In the genomic region with DNA sequence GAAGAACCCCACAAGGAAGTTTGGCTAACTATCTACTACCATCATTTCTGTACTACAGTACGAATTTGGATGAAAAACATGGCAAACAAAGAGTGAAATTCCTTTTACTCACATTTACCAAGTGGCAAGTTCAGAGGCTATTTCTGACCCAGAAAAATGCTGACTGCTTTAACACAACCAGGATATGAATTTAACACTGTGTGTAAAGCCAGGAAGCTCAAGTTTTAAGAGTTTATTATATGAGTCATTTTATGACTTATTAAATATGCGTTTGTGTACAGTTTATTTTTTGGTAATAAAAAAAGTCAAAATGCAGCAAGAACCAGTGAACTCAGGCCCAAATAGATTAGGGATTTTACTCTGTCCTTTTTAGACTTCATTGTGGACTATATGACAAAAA, we compare ENCODE assay signal across 14 cellular contexts. TPM values are rescaled to one million over a fixed set of nuclear protein-coding genes. Genes with fewer than 3 reads are reported as not detected.
DNase-seq lines count a peak whose midpoint lies in the region; ATAC-seq and TF ChIP-seq lines count a peak whose summit lies in the region.
"Had no signal": no experiment of that assay in that cellular context is flagged by ENCODE, and none has a peak within 500 bp of the region (broad histone marks: within the 10 kb centered on the region; RNA-seq: fewer than 3 reads in every experiment).

No MANE protein-coding gene starts in this region.

- H3K36me3 Mint-ChIP-seq in effector memory CD8-positive, alpha-beta T cell (ENCODE audit: insufficient read depth) = peaks cover 19% of the 10 kb centered on the region
- H3K36me3 Mint-ChIP-seq in osteocyte (ENCODE audit: unreplicated experiment) (peaks cover 13% of the 10 kb centered on the region), nephron progenitor cell (ENCODE audit: low read depth) (peaks cover 27% of the 10 kb centered on the region)

- H3F3A ChIP-seq in MM.1S (ENCODE audit: insufficient read depth, low read length) = peaks cover 10% of the 10 kb centered on the region; the same call in 1 of the 2 replicates

- H3K9me3 Mint-ChIP-seq in effector memory CD8-positive, alpha-beta T cell = no peaks in the 10 kb centered on the region
- H3K9me3 Mint-ChIP-seq in osteocyte (ENCODE audit: unreplicated experiment) (no peaks in the 10 kb centered on the region), nephron progenitor cell (no peaks in the 10 kb centered on the region)
- H3K9me3 Mint-ChIP-seq: activated naive CD4-positive, alpha-beta T cell treated with anti-CD3 and anti-CD28 coated beads, Interleukin-2, amount 10 ng/mL, durations not matched to agents 7 days and 5 days had no signal

- no peak overlapping the region for H3K4me3 Mint-ChIP-seq in effector memory CD8-positive, alpha-beta T cell
- H3K4me3 Mint-ChIP-seq in osteocyte (ENCODE audit: unreplicated experiment) (no peak overlapping the region), nephron progenitor cell (no peak overlapping the region)
- H3K4me3 Mint-ChIP-seq: activated CD4-positive, alpha-beta T cell treated with anti-CD3 and anti-CD28 coated beads for 36 hours; activated naive CD4-positive, alpha-beta T cell treated with anti-CD3 and anti-CD28 coated beads, Interleukin-2, amount 10 ng/mL, durations not matched to agents 7 days and 5 days had no signal

- peak overlapping the region; percentile 49; the same call in 1 of the 2 replicates for H3K27ac ChIP-seq in MM.1S (ENCODE audit: low read length)
- H3K27ac ChIP-seq: SJCRH30 had no signal

- no peaks in the 10 kb centered on the region for H3K36me3 ChIP-seq in MM.1S (replicated peaks; ENCODE audit: insufficient read depth, low read length)
- H3K36me3 ChIP-seq: SJCRH30 had no signal

- peak overlapping the region; percentile 5; the same call in 1 of the 2 replicates for H3K9ac ChIP-seq in MM.1S (ENCODE audit: low read length)

- peak overlapping the region; percentile 39 for H3K4me2 ChIP-seq in MM.1S (ENCODE audit: low read depth, low read length)

- TF ChIP-seq CTCF in MM.1S (IDR thresholded peaks at IDR 0.05; ENCODE audit: low read length) (no peak), osteocyte (IDR thresholded peaks at IDR 0.05) (no peak), nephron progenitor cell (IDR thresholded peaks at IDR 0.05) (no peak)

- no peaks in the 10 kb centered on the region for H3K4me1 Mint-ChIP-seq in effector memory CD8-positive, alpha-beta T cell (ENCODE audit: low read depth in 2 of 2)
- H3K4me1 Mint-ChIP-seq in osteocyte (ENCODE audit: unreplicated experiment) = peaks cover 18% of the 10 kb centered on the region
- H3K4me1 Mint-ChIP-seq in nephron progenitor cell = no peaks in the 10 kb centered on the region
- H3K4me1 Mint-ChIP-seq: activated CD4-positive, alpha-beta T cell treated with anti-CD3 and anti-CD28 coated beads for 36 hours; activated naive CD4-positive, alpha-beta T cell treated with anti-CD3 and anti-CD28 coated beads, Interleukin-2, amount 10 ng/mL, durations not matched to agents 7 days and 5 days had no signal

- no peaks in the 10 kb centered on the region for H3K9me3 ChIP-seq in MM.1S (replicated peaks; ENCODE audit: insufficient read depth, low read length)
- H3K9me3 ChIP-seq: SJCRH30 had no signal

- ATAC-seq in effector memory CD8-positive, alpha-beta T cell (replicated peaks) = no peak
- ATAC-seq: activated CD4-positive, alpha-beta T cell treated with anti-CD3 and anti-CD28 coated beads for 36 hours; left lobe of liver had no signal

- peaks cover 19% of the 10 kb centered on the region for H3K4me1 ChIP-seq in MM.1S (ENCODE audit: low read length)
- H3K4me1 ChIP-seq: SJCRH30 had no signal

- DNase-seq in EL = peak; percentile 58
- DNase-seq in MM.1S = peak; percentile 46
- no peak for DNase-seq in effector memory CD8-positive, alpha-beta T cell
- no peak for DNase-seq in osteocyte (ENCODE audit: extremely low spot score, unreplicated experiment)
- no peak for DNase-seq in SHP77 treated with DMSO at 0.1 percent for 48 hours (lab: John Stamatoyannopoulos, UW)
- no peak for DNase-seq in superior temporal gyrus (ENCODE audit: extremely low spot score)
- no peak for DNase-seq in retina
- no peak for DNase-seq in nephron progenitor cell
- DNase-seq: activated CD4-positive, alpha-beta T cell treated with anti-CD3 and anti-CD28 coated beads for 36 hours; activated naive CD4-positive, alpha-beta T cell treated with anti-CD3 and anti-CD28 coated beads, Interleukin-2, amount 10 ng/mL, durations not matched to agents 7 days and 5 days; NCI-H2227 treated with DMSO at 0.1 percent for 48 hours; SJCRH30 had no signal

- H4K20me1 ChIP-seq in MM.1S (ENCODE audit: insufficient read depth, low read length) = no peaks in the 10 kb centered on the region

- H3K27me3 ChIP-seq in MM.1S (replicated peaks; ENCODE audit: insufficient read depth, low read length) = no peaks in the 10 kb centered on the region

- no peaks in the 10 kb centered on the region for H3K9me2 ChIP-seq in MM.1S (replicated peaks; ENCODE audit: insufficient read depth, low read length)

- peak overlapping the region; percentile 57 to 85 for H3K27ac Mint-ChIP-seq in effector memory CD8-positive, alpha-beta T cell
- H3K27ac Mint-ChIP-seq in osteocyte (ENCODE audit: unreplicated experiment) (peak overlapping the region; percentile 27), nephron progenitor cell (no peak overlapping the region)
- H3K27ac Mint-ChIP-seq: activated CD4-positive, alpha-beta T cell treated with anti-CD3 and anti-CD28 coated beads for 36 hours had no signal

- no peaks in the 10 kb centered on the region for H3K27me3 Mint-ChIP-seq in effector memory CD8-positive, alpha-beta T cell
- H3K27me3 Mint-ChIP-seq in osteocyte (ENCODE audit: unreplicated experiment) (no peaks in the 10 kb centered on the region), nephron progenitor cell (ENCODE audit: low read depth, poor library complexity) (no peaks in the 10 kb centered on the region)
- H3K27me3 Mint-ChIP-seq: activated CD4-positive, alpha-beta T cell treated with anti-CD3 and anti-CD28 coated beads for 36 hours; activated naive CD4-positive, alpha-beta T cell treated with anti-CD3 and anti-CD28 coated beads, Interleukin-2, amount 10 ng/mL, durations not matched to agents 7 days and 5 days had no signal

- H2AFZ ChIP-seq in MM.1S (ENCODE audit: low read length) = peak overlapping the region; percentile 30

- no peaks in the 10 kb centered on the region for H3K79me2 ChIP-seq in MM.1S (ENCODE audit: low read length)

- H3K4me3 ChIP-seq in MM.1S (ENCODE audit: low read length) = no peak overlapping the region
- H3K4me3 ChIP-seq: SJCRH30 had no signal

RNA-seq across cellular contexts. Expression of gene STAC3, which starts 58.4 kb away (rescaled TPM):
- 1.8 and 2.4 TPM in 2 replicates for total RNA-seq in osteocyte
- total RNA-seq: epithelial cell of proximal tubule had no signal

Comparison
In these comparisons a context has a peak if more than half of its experiments do, and no peak if none do; other contexts are left out.
1. DNase-seq: peak in EL (single experiment) and MM.1S (single experiment); none in effector memory CD8-positive, alpha-beta T cell (0 of 3), osteocyte (single experiment), SHP77 treated with DMSO at 0.1 percent for 48 hours (single experiment), superior temporal gyrus (single experiment), retina (single experiment) and nephron progenitor cell (single experiment).